Comparison of ENCODE assay signal across 1 cellular context in the genomic region with DNA sequence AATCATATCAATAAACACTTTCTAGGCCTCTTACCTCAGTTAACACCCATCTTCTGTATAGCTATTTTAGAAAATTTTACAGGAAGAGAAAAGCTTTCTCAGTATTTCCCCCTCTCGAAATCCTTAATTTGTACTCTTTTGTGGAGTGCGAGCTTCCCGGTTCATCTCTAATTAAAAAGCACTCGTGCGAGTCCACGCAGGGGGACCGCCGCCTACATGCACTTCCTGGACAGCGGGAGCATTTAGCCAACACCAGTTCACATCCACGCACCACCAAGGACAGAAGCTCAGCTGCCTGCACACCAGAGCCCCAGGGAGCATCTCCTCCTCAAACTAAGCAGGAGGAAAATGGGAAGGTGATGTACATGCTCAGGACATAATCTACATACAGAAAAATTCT.
TF ChIP-seq lines count a peak whose summit lies in the region.

No MANE protein-coding gene starts in this region.

TF ChIP-seq in K562, 482 proteins besides CTCF, POLR2A, EP300 and RAD21 (continued from another document):
- TF ChIP-seq, protein P1, sequence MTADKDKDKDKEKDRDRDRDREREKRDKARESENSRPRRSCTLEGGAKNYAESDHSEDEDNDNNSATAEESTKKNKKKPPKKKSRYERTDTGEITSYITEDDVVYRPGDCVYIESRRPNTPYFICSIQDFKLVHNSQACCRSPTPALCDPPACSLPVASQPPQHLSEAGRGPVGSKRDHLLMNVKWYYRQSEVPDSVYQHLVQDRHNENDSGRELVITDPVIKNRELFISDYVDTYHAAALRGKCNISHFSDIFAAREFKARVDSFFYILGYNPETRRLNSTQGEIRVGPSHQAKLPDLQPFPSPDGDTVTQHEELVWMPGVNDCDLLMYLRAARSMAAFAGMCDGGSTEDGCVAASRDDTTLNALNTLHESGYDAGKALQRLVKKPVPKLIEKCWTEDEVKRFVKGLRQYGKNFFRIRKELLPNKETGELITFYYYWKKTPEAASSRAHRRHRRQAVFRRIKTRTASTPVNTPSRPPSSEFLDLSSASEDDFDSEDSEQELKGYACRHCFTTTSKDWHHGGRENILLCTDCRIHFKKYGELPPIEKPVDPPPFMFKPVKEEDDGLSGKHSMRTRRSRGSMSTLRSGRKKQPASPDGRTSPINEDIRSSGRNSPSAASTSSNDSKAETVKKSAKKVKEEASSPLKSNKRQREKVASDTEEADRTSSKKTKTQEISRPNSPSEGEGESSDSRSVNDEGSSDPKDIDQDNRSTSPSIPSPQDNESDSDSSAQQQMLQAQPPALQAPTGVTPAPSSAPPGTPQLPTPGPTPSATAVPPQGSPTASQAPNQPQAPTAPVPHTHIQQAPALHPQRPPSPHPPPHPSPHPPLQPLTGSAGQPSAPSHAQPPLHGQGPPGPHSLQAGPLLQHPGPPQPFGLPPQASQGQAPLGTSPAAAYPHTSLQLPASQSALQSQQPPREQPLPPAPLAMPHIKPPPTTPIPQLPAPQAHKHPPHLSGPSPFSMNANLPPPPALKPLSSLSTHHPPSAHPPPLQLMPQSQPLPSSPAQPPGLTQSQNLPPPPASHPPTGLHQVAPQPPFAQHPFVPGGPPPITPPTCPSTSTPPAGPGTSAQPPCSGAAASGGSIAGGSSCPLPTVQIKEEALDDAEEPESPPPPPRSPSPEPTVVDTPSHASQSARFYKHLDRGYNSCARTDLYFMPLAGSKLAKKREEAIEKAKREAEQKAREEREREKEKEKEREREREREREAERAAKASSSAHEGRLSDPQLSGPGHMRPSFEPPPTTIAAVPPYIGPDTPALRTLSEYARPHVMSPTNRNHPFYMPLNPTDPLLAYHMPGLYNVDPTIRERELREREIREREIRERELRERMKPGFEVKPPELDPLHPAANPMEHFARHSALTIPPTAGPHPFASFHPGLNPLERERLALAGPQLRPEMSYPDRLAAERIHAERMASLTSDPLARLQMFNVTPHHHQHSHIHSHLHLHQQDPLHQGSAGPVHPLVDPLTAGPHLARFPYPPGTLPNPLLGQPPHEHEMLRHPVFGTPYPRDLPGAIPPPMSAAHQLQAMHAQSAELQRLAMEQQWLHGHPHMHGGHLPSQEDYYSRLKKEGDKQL (CRISPR knock-in tag; IDR thresholded peaks at IDR 0.05; ENCODE audit: borderline replicate concordance), result no peak
- TF ChIP-seq ZNF584 (CRISPR knock-in tag; IDR thresholded peaks at IDR 0.05; ENCODE audit: low read depth), result no peak
- TF ChIP-seq CEBPB (tag; IDR thresholded peaks at IDR 0.05), result no peak
- TF ChIP-seq, protein P2, sequence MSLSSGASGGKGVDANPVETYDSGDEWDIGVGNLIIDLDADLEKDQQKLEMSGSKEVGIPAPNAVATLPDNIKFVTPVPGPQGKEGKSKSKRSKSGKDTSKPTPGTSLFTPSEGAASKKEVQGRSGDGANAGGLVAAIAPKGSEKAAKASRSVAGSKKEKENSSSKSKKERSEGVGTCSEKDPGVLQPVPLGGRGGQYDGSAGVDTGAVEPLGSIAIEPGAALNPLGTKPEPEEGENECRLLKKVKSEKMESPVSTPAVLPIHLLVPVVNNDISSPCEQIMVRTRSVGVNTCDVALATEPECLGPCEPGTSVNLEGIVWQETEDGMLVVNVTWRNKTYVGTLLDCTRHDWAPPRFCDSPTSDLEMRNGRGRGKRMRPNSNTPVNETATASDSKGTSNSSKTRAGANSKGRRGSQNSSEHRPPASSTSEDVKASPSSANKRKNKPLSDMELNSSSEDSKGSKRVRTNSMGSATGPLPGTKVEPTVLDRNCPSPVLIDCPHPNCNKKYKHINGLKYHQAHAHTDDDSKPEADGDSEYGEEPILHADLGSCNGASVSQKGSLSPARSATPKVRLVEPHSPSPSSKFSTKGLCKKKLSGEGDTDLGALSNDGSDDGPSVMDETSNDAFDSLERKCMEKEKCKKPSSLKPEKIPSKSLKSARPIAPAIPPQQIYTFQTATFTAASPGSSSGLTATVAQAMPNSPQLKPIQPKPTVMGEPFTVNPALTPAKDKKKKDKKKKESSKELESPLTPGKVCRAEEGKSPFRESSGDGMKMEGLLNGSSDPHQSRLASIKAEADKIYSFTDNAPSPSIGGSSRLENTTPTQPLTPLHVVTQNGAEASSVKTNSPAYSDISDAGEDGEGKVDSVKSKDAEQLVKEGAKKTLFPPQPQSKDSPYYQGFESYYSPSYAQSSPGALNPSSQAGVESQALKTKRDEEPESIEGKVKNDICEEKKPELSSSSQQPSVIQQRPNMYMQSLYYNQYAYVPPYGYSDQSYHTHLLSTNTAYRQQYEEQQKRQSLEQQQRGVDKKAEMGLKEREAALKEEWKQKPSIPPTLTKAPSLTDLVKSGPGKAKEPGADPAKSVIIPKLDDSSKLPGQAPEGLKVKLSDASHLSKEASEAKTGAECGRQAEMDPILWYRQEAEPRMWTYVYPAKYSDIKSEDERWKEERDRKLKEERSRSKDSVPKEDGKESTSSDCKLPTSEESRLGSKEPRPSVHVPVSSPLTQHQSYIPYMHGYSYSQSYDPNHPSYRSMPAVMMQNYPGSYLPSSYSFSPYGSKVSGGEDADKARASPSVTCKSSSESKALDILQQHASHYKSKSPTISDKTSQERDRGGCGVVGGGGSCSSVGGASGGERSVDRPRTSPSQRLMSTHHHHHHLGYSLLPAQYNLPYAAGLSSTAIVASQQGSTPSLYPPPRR (CRISPR knock-in tag; IDR thresholded peaks at IDR 0.05; ENCODE audit: borderline replicate concordance), result no peak
